In genomic region chr9:71744754-71745521, GRCh38 we compare ENCODE assay signal across 23 cellular contexts. TPM values are rescaled to one million over a fixed set of nuclear protein-coding genes. Genes with fewer than 3 reads are reported as not detected.
DNase-seq lines count a peak whose midpoint lies in the region; ATAC-seq and TF ChIP-seq lines count a peak whose summit lies in the region.
"Had no signal": no experiment of that assay in that cellular context is flagged by ENCODE, and none has a peak within 500 bp of the region (broad histone marks: within the 10 kb centered on the region; RNA-seq: fewer than 3 reads in every experiment).

No MANE protein-coding gene starts in this region.

- H3K27ac ChIP-seq in HUES64 (ENCODE audit: low read depth, low read length): peak overlapping the region; percentile 14; the same call in 1 of the 2 replicates
- peak overlapping the region; percentile 6 for H3K27ac ChIP-seq in endodermal cell (ENCODE audit: low read depth, low read length)
- peak overlapping the region; percentile 80 for H3K27ac ChIP-seq in trophoblast cell (ENCODE audit: low read depth, low read length)
- H3K27ac ChIP-seq: cardiac muscle cell, GM23248 had no signal

- H3K27me3 Mint-ChIP-seq in activated CD4-positive, alpha-beta T cell treated with anti-CD3 and anti-CD28 coated beads, Interleukin-2, amount 10 ng/mL, durations not matched to agents 24 days and 14 days: no peaks in the 10 kb centered on the region
- H3K27me3 Mint-ChIP-seq in endodermal cell (ENCODE audit: insufficient read depth): no peaks in the 10 kb centered on the region
- H3K27me3 Mint-ChIP-seq: activated CD8-positive, alpha-beta T cell treated with anti-CD3 and anti-CD28 coated beads for 36 hours; progenitor cell of endocrine pancreas had no signal

- H3K4me3 Mint-ChIP-seq in activated CD4-positive, alpha-beta T cell treated with anti-CD3 and anti-CD28 coated beads, Interleukin-2, amount 10 ng/mL, durations not matched to agents 24 days and 14 days: no peak overlapping the region
- no peak overlapping the region for H3K4me3 Mint-ChIP-seq in endodermal cell
- H3K4me3 Mint-ChIP-seq: activated CD8-positive, alpha-beta T cell treated with anti-CD3 and anti-CD28 coated beads for 36 hours; neural crest cell had no signal

- H3K36me3 ChIP-seq in HUES64 (ENCODE audit: insufficient read depth, low read length) (peaks cover 88% of the 10 kb centered on the region), endodermal cell (ENCODE audit: control insufficient read depth, insufficient read depth, low read length) (peaks cover 58% of the 10 kb centered on the region), trophoblast cell (ENCODE audit: control insufficient read depth in 1 of 2, insufficient read depth in 2 of 2, low read length in 2 of 2) (peaks cover 14 to 24% of the 10 kb centered on the region in 2 experiments)
- H3K36me3 ChIP-seq: cardiac muscle cell had no signal

- H3K79me2 ChIP-seq in trophoblast cell (ENCODE audit: control insufficient read depth, insufficient read depth, low read length, poor library complexity): peaks cover 4% of the 10 kb centered on the region

- H2AK5ac ChIP-seq in trophoblast cell (ENCODE audit: low read length): peak overlapping the region; percentile 53

- no peak overlapping the region for H2BK120ac ChIP-seq in trophoblast cell (ENCODE audit: insufficient read depth, low read length, poor library complexity)

- H3K4me2 ChIP-seq in trophoblast cell (ENCODE audit: low read length): peak overlapping the region; percentile 15
- H3K4me2 ChIP-seq: SK-N-SH had no signal

- H3K23ac ChIP-seq in trophoblast cell (ENCODE audit: low read length): no peak overlapping the region

- H4K91ac ChIP-seq in trophoblast cell (ENCODE audit: low read depth, low read length): peak overlapping the region; percentile 21

- H3K36me3 Mint-ChIP-seq in activated CD4-positive, alpha-beta T cell treated with anti-CD3 and anti-CD28 coated beads, Interleukin-2, amount 10 ng/mL, durations not matched to agents 24 days and 14 days (ENCODE audit: low read depth): peaks cover 67% of the 10 kb centered on the region
- peaks cover 65% of the 10 kb centered on the region for H3K36me3 Mint-ChIP-seq in endodermal cell (ENCODE audit: low read depth)

- H3K4ac ChIP-seq in trophoblast cell (ENCODE audit: low read depth, low read length): peak overlapping the region; percentile 8

- H3K18ac ChIP-seq in trophoblast cell (ENCODE audit: low read length): peak overlapping the region; percentile 4

- no peak overlapping the region for H4K12ac ChIP-seq in trophoblast cell (ENCODE audit: low read depth, low read length)

- DNase-seq in activated CD4-positive, alpha-beta T cell treated with anti-CD3 and anti-CD28 coated beads, Interleukin-2, amount 10 ng/mL, durations not matched to agents 24 days and 14 days: no peak
- DNase-seq in activated CD4-positive, alpha-beta T cell treated with anti-CD3 and anti-CD28 coated beads for 4 hours: no peak
- DNase-seq in endodermal cell: peak; percentile 69
- peak; percentile 79 to 84 for DNase-seq in trophoblast cell
- no peak for DNase-seq in NCI-H2107 (lab: John Stamatoyannopoulos, UW)
- no peak for DNase-seq in activated CD4-positive, alpha-beta T cell treated with anti-CD3 and anti-CD28 coated beads, Interleukin-2, amount 50 U/mL, for 4 hours
- DNase-seq: 8988T; activated CD8-positive, alpha-beta T cell treated with anti-CD3 and anti-CD28 coated beads for 36 hours; activated T-cell treated with anti-CD3 and anti-CD28 coated beads for 4 hours; AML-193; DND-41; GM23248; midbrain; MM.1S; NCI-H1436; NCI-H2171 treated with DMSO at 0.1 percent for 48 hours; NCI-H526 treated with DMSO at 0.1 percent for 48 hours; SK-N-SH had no signal

- TF ChIP-seq CTCF in endodermal cell (conservative IDR thresholded peaks at IDR 0.05): no peak

- peak overlapping the region; percentile 6 for H2BK12ac ChIP-seq in trophoblast cell (ENCODE audit: low read length)

- H3K79me1 ChIP-seq in trophoblast cell (ENCODE audit: low read length): peaks cover 14% of the 10 kb centered on the region

- peak overlapping the region; percentile 20 for H3K27ac Mint-ChIP-seq in activated CD4-positive, alpha-beta T cell treated with anti-CD3 and anti-CD28 coated beads, Interleukin-2, amount 10 ng/mL, durations not matched to agents 24 days and 14 days
- peak overlapping the region; percentile 79 for H3K27ac Mint-ChIP-seq in endodermal cell
- H3K27ac Mint-ChIP-seq: activated CD8-positive, alpha-beta T cell treated with anti-CD3 and anti-CD28 coated beads for 36 hours; progenitor cell of endocrine pancreas had no signal

- H2AFZ ChIP-seq in trophoblast cell (ENCODE audit: insufficient read depth, low read length, poor library complexity): no peak overlapping the region
- H2AFZ ChIP-seq: GM23248 had no signal

- intact Hi-C loops in activated CD4-positive, alpha-beta T cell treated with anti-CD3 and anti-CD28 coated beads, Interleukin-2, amount 10 ng/mL, durations not matched to agents 24 days and 14 days (cut with micrococcal nuclease): no loop called here

- no peak overlapping the region for H2BK5ac ChIP-seq in trophoblast cell (ENCODE audit: low read depth, low read length, poor library complexity)

- H3K4me1 ChIP-seq in HUES64 (ENCODE audit: insufficient read depth, low read length) (peaks cover 38% of the 10 kb centered on the region), endodermal cell (ENCODE audit: control insufficient read depth, insufficient read depth, low read length) (peaks cover 4% of the 10 kb centered on the region), trophoblast cell (ENCODE audit: control insufficient read depth in 1 of 2, insufficient read depth in 2 of 2, low read length in 2 of 2) (peaks cover 12 to 15% of the 10 kb centered on the region in 2 experiments)

- no peak for ATAC-seq in GM19452 (IDR thresholded peaks at IDR 0.05; ENCODE audit: unreplicated experiment)
- ATAC-seq: activated CD8-positive, alpha-beta T cell treated with anti-CD3 and anti-CD28 coated beads for 36 hours had no signal

- H3K9me3 Mint-ChIP-seq in activated CD4-positive, alpha-beta T cell treated with anti-CD3 and anti-CD28 coated beads, Interleukin-2, amount 10 ng/mL, durations not matched to agents 24 days and 14 days: peaks cover 5% of the 10 kb centered on the region
- H3K9me3 Mint-ChIP-seq in endodermal cell: no peaks in the 10 kb centered on the region
- H3K9me3 Mint-ChIP-seq: activated CD8-positive, alpha-beta T cell treated with anti-CD3 and anti-CD28 coated beads for 36 hours had no signal

- H3K14ac ChIP-seq in trophoblast cell (ENCODE audit: low read length): peak overlapping the region; percentile 8

- H3K9ac ChIP-seq in HUES64 (ENCODE audit: low read depth, low read length): no peak overlapping the region
- H3K9ac ChIP-seq in endodermal cell (ENCODE audit: extremely low read depth, low read length, poor library complexity, severe bottlenecking): no peak overlapping the region
- no peak overlapping the region for H3K9ac ChIP-seq in trophoblast cell (ENCODE audit: low read length)
- H3K9ac ChIP-seq: GM23248, SK-N-SH had no signal

- H3K9me3 ChIP-seq in HUES64 (ENCODE audit: insufficient read depth, low read depth, low read length): no peaks in the 10 kb centered on the region
- H3K9me3 ChIP-seq in endodermal cell (ENCODE audit: control insufficient read depth, low read length): no peaks in the 10 kb centered on the region
- H3K9me3 ChIP-seq in trophoblast cell (ENCODE audit: insufficient read depth, low read depth, low read length): no peaks in the 10 kb centered on the region
- H3K9me3 ChIP-seq: SK-N-SH had no signal

- no peak overlapping the region for H3K4me3 ChIP-seq in HUES64 (ENCODE audit: low read length)
- no peak overlapping the region for H3K4me3 ChIP-seq in endodermal cell (ENCODE audit: low read length)
- no peak overlapping the region for H3K4me3 ChIP-seq in trophoblast cell (ENCODE audit: low read depth, low read length)
- H3K4me3 ChIP-seq: cardiac muscle cell, GM23248 had no signal

- peaks cover 18% of the 10 kb centered on the region for H3K4me1 Mint-ChIP-seq in activated CD4-positive, alpha-beta T cell treated with anti-CD3 and anti-CD28 coated beads, Interleukin-2, amount 10 ng/mL, durations not matched to agents 24 days and 14 days
- H3K4me1 Mint-ChIP-seq in endodermal cell: peaks cover 31% of the 10 kb centered on the region

- no peaks in the 10 kb centered on the region for H3K27me3 ChIP-seq in HUES64 (ENCODE audit: insufficient read depth, low read length)
- no peaks in the 10 kb centered on the region for H3K27me3 ChIP-seq in endodermal cell (ENCODE audit: control insufficient read depth, insufficient read depth, low read length, poor library complexity, severe bottlenecking)
- H3K27me3 ChIP-seq in trophoblast cell (ENCODE audit: insufficient read depth, low read length): no peaks in the 10 kb centered on the region
- H3K27me3 ChIP-seq: cardiac muscle cell had no signal

- peak overlapping the region; percentile 20 for H4K8ac ChIP-seq in trophoblast cell (ENCODE audit: low read depth, low read length)

- WGBS in HUES64: 91% methylated on average over 16 of the region's 16 CpGs
- 86 to 89% methylated on average over 14 to 16 of the region's 16 CpGs for WGBS in endodermal cell (ENCODE audit: insufficient coverage in 1 of 2, insufficient read length in 1 of 2), 2 experiments
- no CpG with 5 or more reads among the region's 16 CpGs for WGBS in trophoblast cell (ENCODE audit: extremely low coverage, insufficient coverage, insufficient read length)

RNA-seq across cellular contexts. Expression of gene CEMIP2, which starts 23.4 kb away (rescaled TPM):
- 47.7 and 55.1 TPM in 2 replicates for total RNA-seq in activated CD4-positive, alpha-beta T cell treated with anti-CD3 and anti-CD28 coated beads, Interleukin-2, amount 10 ng/mL, durations not matched to agents 24 days and 14 days
- polyA plus RNA-seq in HUES64 (2013, experiment 1 of 2): 56.8 TPM
- polyA plus RNA-seq in HUES64 (2013, experiment 2 of 2): 57.7 TPM
- 10 to 100 TPM; 57.9 to 70.1 TPM for total RNA-seq in endodermal cell
- 143 TPM for polyA plus RNA-seq in endodermal cell (2013, experiment 1 of 2)
- polyA plus RNA-seq in endodermal cell (2013, experiment 2 of 2): 152 TPM
- polyA plus RNA-seq in trophoblast cell (2013): 162 and 163 TPM in 2 replicates

Comparison
In these comparisons a context has a peak if more than half of its experiments do, and no peak if none do; other contexts are left out.
1. DNase-seq: peak in endodermal cell (single experiment) and trophoblast cell (2 of 2); none in activated CD4-positive, alpha-beta T cell treated with anti-CD3 and anti-CD28 coated beads, Interleukin-2, amount 10 ng/mL, durations not matched to agents 24 days and 14 days (single experiment), activated CD4-positive, alpha-beta T cell treated with anti-CD3 and anti-CD28 coated beads for 4 hours (0 of 2), NCI-H2107 (single experiment) and activated CD4-positive, alpha-beta T cell treated with anti-CD3 and anti-CD28 coated beads, Interleukin-2, amount 50 U/mL, for 4 hours (0 of 2).
2. H3K27ac ChIP-seq: peak in every context shown above with its lines; median percentile 80 in trophoblast cell; 14 in HUES64; 6 in endodermal cell.